ENCODE assay signal across 8 cellular contexts in the genomic region with DNA sequence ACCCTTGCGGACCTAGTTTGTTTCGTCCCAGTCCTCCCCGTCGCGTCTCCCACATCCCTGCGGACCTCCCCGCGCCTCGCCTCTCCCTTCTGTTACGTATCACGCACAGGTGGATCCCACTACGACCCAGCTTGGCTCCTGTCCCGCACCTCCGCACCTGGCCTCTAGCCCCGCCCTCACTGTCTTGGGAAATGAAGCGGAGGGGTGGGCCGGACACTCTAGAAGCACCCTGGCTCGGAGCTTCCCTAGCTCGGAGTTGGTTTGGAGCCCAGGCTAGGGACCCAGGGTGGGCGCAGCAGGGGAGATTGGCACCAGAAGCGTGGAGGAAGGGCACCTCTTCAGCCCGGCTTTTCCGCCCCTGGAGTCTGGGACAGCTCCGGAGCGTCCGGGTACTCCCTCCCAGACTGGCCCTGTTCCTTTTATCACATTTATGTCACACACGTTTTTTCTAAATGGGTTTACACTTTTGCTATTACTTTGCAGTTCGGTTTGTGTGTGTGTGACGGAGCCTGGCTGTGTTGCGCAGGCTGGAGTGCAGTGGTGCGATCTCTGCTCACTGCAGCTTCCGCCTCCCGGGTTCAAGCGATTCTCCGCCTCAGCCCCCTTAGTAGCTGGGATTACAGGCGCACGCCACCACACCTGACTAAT. TPM values are rescaled to one million over a fixed set of nuclear protein-coding genes. Genes with fewer than 3 reads are reported as not detected.
DNase-seq lines count a peak whose midpoint lies in the region; ATAC-seq lines count a peak whose summit lies in the region.

No MANE protein-coding gene starts in this region.

- H3K27ac ChIP-seq in mesendoderm (ENCODE audit: low read depth, low read length), result no peak overlapping the region

- peak overlapping the region; percentile 75 for H3K9ac ChIP-seq in mesendoderm (ENCODE audit: low read length)

- peak overlapping the region; percentile 89 for H3K56ac ChIP-seq in mesendoderm (ENCODE audit: low read length)

- peaks cover 2% of the 10 kb centered on the region for H3K4me1 ChIP-seq in mesendoderm (ENCODE audit: control insufficient read depth, low read depth, low read length)

- DNase-seq in NCI-H1436 (lab: John Stamatoyannopoulos, UW) (peak; percentile 69), NCI-H1436 treated with DMSO at 0.1 percent for 48 hours (lab: John Stamatoyannopoulos, UW) (no peak), NCI-H2029 treated with DMSO at 0.1 percent for 48 hours (lab: John Stamatoyannopoulos, UW) (peak; percentile 30), mesendoderm (peak; percentile 48)
- peak; percentile 56 for DNase-seq in activated CD4-positive, alpha-beta T cell treated with anti-CD3 and anti-CD28 coated beads, Interleukin-2, amount 50 U/mL, for 1 hour
- DNase-seq in effector CD8-positive, alpha-beta T cell (lab: John Stamatoyannopoulos, UW), result peak; percentile 49
- peak; percentile 70 for DNase-seq in stimulated activated naive B cell treated with anti-CD40 and anti-IgM and Interleukin-4, amounts not matched to agents 10 μg/mL and 1 μg/mL and 100 μg/mL, for 72 hours

- no peaks in the 10 kb centered on the region for H3K27me3 ChIP-seq in mesendoderm (ENCODE audit: insufficient read depth, low read length, poor library complexity)

- no peaks in the 10 kb centered on the region for H3K27me3 Mint-ChIP-seq in stimulated activated naive B cell treated with anti-CD40 and anti-IgM and Interleukin-4, amounts not matched to agents 10 μg/mL and 1 μg/mL and 100 μg/mL, for 72 hours

- peak overlapping the region; percentile 3 for H3K18ac ChIP-seq in mesendoderm (ENCODE audit: low read length)

- H4K8ac ChIP-seq in mesendoderm (ENCODE audit: low read depth, low read length), result no peak overlapping the region

- H3K4me3 Mint-ChIP-seq in stimulated activated naive B cell treated with anti-CD40 and anti-IgM and Interleukin-4, amounts not matched to agents 10 μg/mL and 1 μg/mL and 100 μg/mL, for 72 hours, result peak overlapping the region; percentile 91 to 97

- peak; percentile 41 to 44 for ATAC-seq in stimulated activated naive B cell treated with anti-CD40 and anti-IgM and Interleukin-4, amounts not matched to agents 10 μg/mL and 1 μg/mL and 100 μg/mL, for 72 hours (replicated peaks)
- ATAC-seq in HG02763 (IDR thresholded peaks at IDR 0.05; ENCODE audit: unreplicated experiment), result no peak

- no peak overlapping the region for H2BK120ac ChIP-seq in mesendoderm (ENCODE audit: low read depth, low read length)

- peaks cover 2% of the 10 kb centered on the region for H3K36me3 ChIP-seq in mesendoderm (ENCODE audit: control insufficient read depth, insufficient read depth, low read length)

- no peaks in the 10 kb centered on the region for H3K79me2 ChIP-seq in mesendoderm (ENCODE audit: control insufficient read depth, insufficient read depth, low read length)

- no CpG with 5 or more reads among the region's 37 CpGs for WGBS in mesendoderm (ENCODE audit: extremely low coverage, insufficient coverage, low lambda C conversion rate)

- H3K4ac ChIP-seq in mesendoderm (ENCODE audit: low read depth, low read length), result no peak overlapping the region

- H2BK5ac ChIP-seq in mesendoderm (ENCODE audit: low read length), result no peak overlapping the region

- no peak overlapping the region for H2BK15ac ChIP-seq in mesendoderm (replicated peaks; ENCODE audit: low read depth)

- H3K4me1 Mint-ChIP-seq in stimulated activated naive B cell treated with anti-CD40 and anti-IgM and Interleukin-4, amounts not matched to agents 10 μg/mL and 1 μg/mL and 100 μg/mL, for 72 hours, result peaks cover 25 to 47% of the 10 kb centered on the region in 2 donors

- no peak overlapping the region for H2AK5ac ChIP-seq in mesendoderm (ENCODE audit: low read length)

- H3K9me3 Mint-ChIP-seq in stimulated activated naive B cell treated with anti-CD40 and anti-IgM and Interleukin-4, amounts not matched to agents 10 μg/mL and 1 μg/mL and 100 μg/mL, for 72 hours, result no peaks in the 10 kb centered on the region

- H3K4me2 ChIP-seq in mesendoderm (ENCODE audit: low read length), result peak overlapping the region; percentile 95

- H3K36me3 Mint-ChIP-seq in stimulated activated naive B cell treated with anti-CD40 and anti-IgM and Interleukin-4, amounts not matched to agents 10 μg/mL and 1 μg/mL and 100 μg/mL, for 72 hours, result peaks cover 7 to 11% of the 10 kb centered on the region in 2 donors

- no peaks in the 10 kb centered on the region for H3K79me1 ChIP-seq in mesendoderm (ENCODE audit: low read length)

- peak overlapping the region; percentile 99 for H3K27ac Mint-ChIP-seq in stimulated activated naive B cell treated with anti-CD40 and anti-IgM and Interleukin-4, amounts not matched to agents 10 μg/mL and 1 μg/mL and 100 μg/mL, for 72 hours

- peak overlapping the region; percentile 16 for H3K4me3 ChIP-seq in mesendoderm (ENCODE audit: low read length)

- H4K5ac ChIP-seq in mesendoderm (ENCODE audit: low read length), result no peak overlapping the region

- H3K23ac ChIP-seq in mesendoderm (ENCODE audit: low read length), result no peak overlapping the region

RNA-seq across cellular contexts. Expression of a gene that starts 1.4 kb away (rescaled TPM):
- polyA plus RNA-seq in mesendoderm (2013, experiment 1 of 2), result not detected
- polyA plus RNA-seq in mesendoderm (2013, experiment 2 of 2), result not detected

RNA-seq across cellular contexts. Expression of a gene that starts 5.2 kb away (rescaled TPM):
- polyA plus RNA-seq in mesendoderm (2013, experiment 1 of 2), result 15.7 TPM
- polyA plus RNA-seq in mesendoderm (2013, experiment 2 of 2), result 15.0 TPM

RNA-seq across cellular contexts. Expression of a gene that starts 12.4 kb away (rescaled TPM):
- polyA plus RNA-seq in mesendoderm (2013, experiment 1 of 2), result 8.0 TPM
- 8.4 TPM for polyA plus RNA-seq in mesendoderm (2013, experiment 2 of 2)

RNA-seq across cellular contexts. Expression of a gene that starts 18.9 kb away (rescaled TPM):
- 279 TPM for polyA plus RNA-seq in mesendoderm (2013, experiment 1 of 2)
- 280 TPM for polyA plus RNA-seq in mesendoderm (2013, experiment 2 of 2)

RNA-seq across cellular contexts. Expression of a gene that starts 57.7 kb away (rescaled TPM):
- polyA plus RNA-seq in mesendoderm (2013, experiment 1 of 2), result 4.3 TPM
- 4.4 TPM for polyA plus RNA-seq in mesendoderm (2013, experiment 2 of 2)
